Comparison of ENCODE assay signal across 32 cellular contexts in genomic region chr20:49521356-49521755, GRCh38. TPM values are rescaled to one million over a fixed set of nuclear protein-coding genes. Genes with fewer than 3 reads are reported as not detected.
"Had no signal": no experiment of that assay in that cellular context is flagged by ENCODE, and none has a peak within 500 bp of the region (broad histone marks: within the 10 kb centered on the region; RNA-seq: fewer than 3 reads in every experiment).

No MANE protein-coding gene starts in this region.

- ATAC-seq: activated CD8-positive, alpha-beta T cell treated with anti-CD3 and anti-CD28 coated beads for 36 hours; activated T-cell treated with anti-CD3 and anti-CD28 coated beads, Interleukin-2, amount 50 U/mL, for 72 hours; activated T-helper 17 cell treated with anti-CD3 and anti-CD28 coated beads, Interleukin-2, amount 50 U/mL, for 72 hours; body of pancreas; Panc1 had no signal

- H3K9me3 Mint-ChIP-seq: activated CD4-positive, alpha-beta T cell treated with anti-CD3 and anti-CD28 coated beads, Interleukin-2, amount 10 ng/mL, durations not matched to agents 24 days and 14 days; activated CD8-positive, alpha-beta T cell treated with anti-CD3 and anti-CD28 coated beads for 36 hours; activated T-helper 17 cell treated with anti-CD3 and anti-CD28 coated beads, Interleukin-2, amount 50 U/mL, for 72 hours had no signal

- H3K4me3 ChIP-seq: body of pancreas, breast epithelium, SJCRH30, SK-N-MC had no signal

- H3K36me3 Mint-ChIP-seq: activated naive CD4-positive, alpha-beta T cell treated with anti-CD3 and anti-CD28 coated beads, Interleukin-2, amount 50 U/mL, for 24 hours; activated naive CD8-positive, alpha-beta T cell treated with anti-CD3 and anti-CD28 coated beads, Interleukin-2, amount 10 ng/mL, durations not matched to agents 7 days and 5 days had no signal

- H3K27me3 ChIP-seq: body of pancreas, breast epithelium had no signal

- H3K27ac ChIP-seq: body of pancreas, breast epithelium, SJCRH30, SK-N-MC had no signal

- FAIRE-seq: astrocyte had no signal

- DNase-seq: activated CD4-positive, alpha-beta T cell treated with anti-CD3 and anti-CD28 coated beads, Interleukin-2, amount 10 ng/mL, durations not matched to agents 24 days and 14 days; activated CD4-positive, alpha-beta T cell treated with anti-CD3 and anti-CD28 coated beads, Interleukin-2, amount 50 U/mL, for 4 hours; activated CD8-positive, alpha-beta T cell treated with anti-CD3 and anti-CD28 coated beads for 36 hours; activated effector memory CD4-positive, alpha-beta T cell treated with anti-CD3 and anti-CD28 coated beads, Interleukin-2, amount 50 U/mL, for 16 hours; activated naive CD4-positive, alpha-beta T cell; activated naive CD8-positive, alpha-beta T cell treated with anti-CD3 and anti-CD28 coated beads, Interleukin-2, amount 10 ng/mL, durations not matched to agents 7 days and 5 days; activated T-cell treated with anti-CD3 and anti-CD28 coated beads, Interleukin-2, amount 50 U/mL, for 1 hour; activated T-cell treated with anti-CD3 and anti-CD28 coated beads, Interleukin-2, amount 50 U/mL, for 72 hours; amygdala; body of pancreas; Karpas-422; KBM-7; NCI-H1092; NCI-H1417 treated with DMSO at 0.1 percent for 48 hours; NCI-H1694; NCI-H1930; NCI-H2081 treated with DMSO at 0.1 percent for 48 hours; NCI-H345; NCI-H524 treated with DMSO at 0.1 percent for 48 hours; SHP77; SJCRH30; T1000 had no signal

- H3K36me3 ChIP-seq: breast epithelium, SJCRH30 had no signal

- H3K4me1 Mint-ChIP-seq: activated naive CD4-positive, alpha-beta T cell treated with anti-CD3 and anti-CD28 coated beads, Interleukin-2, amount 50 U/mL, for 24 hours; activated naive CD8-positive, alpha-beta T cell treated with anti-CD3 and anti-CD28 coated beads, Interleukin-2, amount 10 ng/mL, durations not matched to agents 7 days and 5 days; activated T-helper 17 cell treated with anti-CD3 and anti-CD28 coated beads, Interleukin-2, amount 50 U/mL, for 72 hours had no signal

- H3K4me1 ChIP-seq: body of pancreas, breast epithelium, SJCRH30 had no signal

- H3K27ac Mint-ChIP-seq: activated CD4-positive, alpha-beta T cell treated with anti-CD3 and anti-CD28 coated beads, Interleukin-2, amount 10 ng/mL, durations not matched to agents 24 days and 14 days; activated CD8-positive, alpha-beta T cell treated with anti-CD3 and anti-CD28 coated beads for 36 hours; activated naive CD4-positive, alpha-beta T cell treated with anti-CD3 and anti-CD28 coated beads, Interleukin-2, amount 50 U/mL, for 24 hours; activated naive CD8-positive, alpha-beta T cell treated with anti-CD3 and anti-CD28 coated beads, Interleukin-2, amount 10 ng/mL, durations not matched to agents 7 days and 5 days; activated T-cell treated with anti-CD3 and anti-CD28 coated beads, Interleukin-2, amount 50 U/mL, for 72 hours; activated T-helper 17 cell treated with anti-CD3 and anti-CD28 coated beads, Interleukin-2, amount 50 U/mL, for 72 hours had no signal

- H3K4me3 Mint-ChIP-seq: activated CD4-positive, alpha-beta T cell treated with anti-CD3 and anti-CD28 coated beads, Interleukin-2, amount 10 ng/mL, durations not matched to agents 24 days and 14 days; activated CD8-positive, alpha-beta T cell treated with anti-CD3 and anti-CD28 coated beads for 36 hours; activated naive CD4-positive, alpha-beta T cell treated with anti-CD3 and anti-CD28 coated beads, Interleukin-2, amount 50 U/mL, for 24 hours; activated naive CD8-positive, alpha-beta T cell treated with anti-CD3 and anti-CD28 coated beads, Interleukin-2, amount 10 ng/mL, durations not matched to agents 7 days and 5 days; activated T-cell treated with anti-CD3 and anti-CD28 coated beads, Interleukin-2, amount 50 U/mL, for 72 hours; activated T-helper 17 cell treated with anti-CD3 and anti-CD28 coated beads, Interleukin-2, amount 50 U/mL, for 72 hours had no signal

- H3K9me3 ChIP-seq: body of pancreas, breast epithelium, SJCRH30 had no signal

RNA-seq across cellular contexts. Expression of gene KCNB1, which starts 38.9 kb away (rescaled TPM):
- total RNA-seq: activated CD8-positive, alpha-beta memory T cell treated with anti-CD3 and anti-CD28 coated beads for 36 hours; activated CD8-positive, alpha-beta T cell treated with anti-CD3 and anti-CD28 coated beads for 36 hours; activated T-cell treated with anti-CD3 and anti-CD28 coated beads, Interleukin-2, amount 50 U/mL, for 72 hours; activated T-helper 17 cell treated with anti-CD3 and anti-CD28 coated beads, Interleukin-2, amount 50 U/mL, for 72 hours; NCI-H460; RPMI7951 had no signal

RNA-seq across cellular contexts. Expression of gene PTGIS, which starts 46.6 kb away (rescaled TPM):
- total RNA-seq: MCF 10A, NCI-H460 had no signal
